10 cellular contexts compared by ENCODE assay signal in genomic region chr10:103191198-103191597, GRCh38. TPM values are rescaled to one million over a fixed set of nuclear protein-coding genes. Genes with fewer than 3 reads are reported as not detected.
A peak's percentile ranks its signal among the peaks of the same experiment; 100 is the strongest.
DNase-seq lines count a peak whose midpoint lies in the region; ATAC-seq and TF ChIP-seq lines count a peak whose summit lies in the region.
"Not testable (repeated sequence)": the region's sequence is repeated elsewhere in the genome, so short reads cannot be mapped to it uniquely, and the experiment has no call there.
"Had no signal": no experiment of that assay in that cellular context is flagged by ENCODE, and none has a peak within 500 bp of the region (broad histone marks: within the 10 kb centered on the region; RNA-seq: fewer than 3 reads in every experiment).

No MANE protein-coding gene starts in this region.

- in situ Hi-C loops in IMR-90 (cut with MboI; ENCODE audit: low sequenced_read_pairs), result loop anchor here (5.0 kb wide), 1 partner anchor 41 kb away; no protein-coding TSS in a partner anchor

- not testable (repeated sequence) for H3K23ac ChIP-seq in IMR-90 (ENCODE audit: low read depth, low read length)

- not testable (repeated sequence) for BruUV-seq in IMR-90 (replicated peaks; lab: Mats Ljungman, UMichigan)

- CTCF ChIA-PET in CD4-positive, alpha-beta T cell (lab: Charles Lee), result interaction anchor here (3.3 kb wide), 1 partner anchor 274 kb away, joined by 11 read pairs; the partner anchor contains the start of gene CNNM2
- CTCF ChIA-PET in IMR-90 (lab: Yijun Ruan, JAX), result interaction anchor here (0.6 to 2.4 kb wide), 2 partner anchors 53 to 292 kb away, joined by 3 to 6 read pairs; no protein-coding TSS in a partner anchor

- not testable (repeated sequence) for TF ChIP-seq POLR2A in IMR-90 (IDR thresholded peaks at IDR 0.05; ENCODE audit: low read depth, low read length); suprapubic skin (IDR thresholded peaks at IDR 0.05)

- ATAC-seq in CD4-positive, alpha-beta T cell (ENCODE audit: poor library complexity); IMR-90 (ENCODE audit: low read depth); activated naive CD8-positive, alpha-beta T cell treated with anti-CD3 and anti-CD28 coated beads, Interleukin-2, amount 50 U/mL, for 24 hours; left lung: not testable (repeated sequence)

- H3K9ac ChIP-seq in IMR-90 (ENCODE audit: low read depth, low read length), result not testable (repeated sequence)

- not testable (repeated sequence) for H3K27me3 Mint-ChIP-seq in CD4-positive, alpha-beta T cell; activated naive CD8-positive, alpha-beta T cell treated with anti-CD3 and anti-CD28 coated beads, Interleukin-2, amount 50 U/mL, for 24 hours

- not testable (repeated sequence) for H2BK15ac ChIP-seq in IMR-90 (ENCODE audit: low read depth, low read length)

- H3K9me3 ChIP-seq in CD4-positive, alpha-beta T cell (ENCODE audit: control insufficient read depth, low read length); IMR-90 (ENCODE audit: control insufficient read depth, insufficient read depth, low read length); left lung; osteoblast (ENCODE audit: low read depth, low read length); suprapubic skin: not testable (repeated sequence)

- H4K5ac ChIP-seq in IMR-90 (ENCODE audit: low read depth, low read length), result not testable (repeated sequence)

- H3K36me3 Mint-ChIP-seq in CD4-positive, alpha-beta T cell (ENCODE audit: low read depth), result peaks cover 22% of the 10 kb centered on the region
- H3K36me3 Mint-ChIP-seq in activated naive CD8-positive, alpha-beta T cell treated with anti-CD3 and anti-CD28 coated beads, Interleukin-2, amount 50 U/mL, for 24 hours (ENCODE audit: low read depth), result peaks cover 14% of the 10 kb centered on the region

- peaks cover 11% of the 10 kb centered on the region for H3K9me1 ChIP-seq in IMR-90 (ENCODE audit: insufficient read depth, low read length)

- WGBS in IMR-90 (ENCODE audit: extremely low coverage in 2 of 2, insufficient read length in 1 of 2), 2 experiments, result no CpG with 5 or more reads among the region's 7 CpGs
- 76% methylated on average over 7 of the region's 7 CpGs for WGBS in suprapubic skin

- intact Hi-C loops in CD4-positive, alpha-beta T cell (cut with DNase I, micrococcal nuclease), result loop anchor here in 1 of 2 experiments (5.0 to 10.0 kb wide), 6 partner anchors 274 to 1836 kb away; partner anchors contain the start of genes ACTR1A, BTRC, CNNM2 and SFR1
- intact Hi-C loops in IMR-90 (cut with micrococcal nuclease); left lung (cut with DNase I): not testable (repeated sequence)

- peaks cover 53% of the 10 kb centered on the region for H3K4me1 Mint-ChIP-seq in CD4-positive, alpha-beta T cell (ENCODE audit: low read depth)
- H3K4me1 Mint-ChIP-seq in activated naive CD8-positive, alpha-beta T cell treated with anti-CD3 and anti-CD28 coated beads, Interleukin-2, amount 50 U/mL, for 24 hours, result peaks cover 45% of the 10 kb centered on the region

- not testable (repeated sequence) for H3K56ac ChIP-seq in IMR-90 (ENCODE audit: extremely low read depth, insufficient read depth, low read length)

- POLR2A ChIA-PET in CD4-positive, alpha-beta T cell (lab: Charles Lee), result interaction anchor here (1.1 to 2.4 kb wide), 5 partner anchors 13 to 337 kb away, joined by 4 to 17 read pairs (median 5); partner anchors contain the start of gene CNNM2
- POLR2A ChIA-PET in IMR-90 (lab: Charles Lee; ENCODE audit: unreplicated experiment), result interaction anchor here (0.6 to 1.3 kb wide), 5 partner anchors 33 to 184 kb away, joined by 4 to 13 read pairs (median 9); no protein-coding TSS in a partner anchor

- H3K4me3 ChIP-seq in IMR-90 (ENCODE audit: insufficient read depth, low read depth, low read length), result not testable (repeated sequence)
- H3K4me3 ChIP-seq in epithelial cell of proximal tubule (ENCODE audit: low read depth, low read length) (peak overlapping the region; percentile 70), left lung (peak overlapping the region in 1 of 2 donors; percentile 91), osteoblast (ENCODE audit: insufficient read depth, low read length) (peak overlapping the region; percentile 94), suprapubic skin (peak overlapping the region; percentile 100)

- not testable (repeated sequence) for H2AK5ac ChIP-seq in IMR-90 (ENCODE audit: low read depth, low read length)

- not testable (repeated sequence) for H2AK9ac ChIP-seq in IMR-90 (replicated peaks; ENCODE audit: low read depth, low read length, poor library complexity)

- peaks cover 0 to 48% of the 10 kb centered on the region in 2 experiments; a peak in 2 of 4 replicates for H3K79me1 ChIP-seq in IMR-90 (ENCODE audit: low read depth in 1 of 2, low read length in 2 of 2)

- TF ChIP-seq RAD21 in IMR-90 (IDR thresholded peaks at IDR 0.05; ENCODE audit: low read length), result not testable (repeated sequence)

- peak overlapping the region; percentile 92 for H3K4me2 ChIP-seq in IMR-90 (ENCODE audit: low read depth, low read length)
- H3K4me2 ChIP-seq in osteoblast (ENCODE audit: insufficient read depth, low read length), result peak overlapping the region; percentile 96

- not testable (repeated sequence) for H3K14ac ChIP-seq in IMR-90 (replicated peaks; ENCODE audit: low read depth, low read length)

- H3K27me3 ChIP-seq in CD4-positive, alpha-beta T cell (ENCODE audit: control insufficient read depth, insufficient read depth, low read length); IMR-90 (ENCODE audit: control insufficient read depth, insufficient read depth, low read length); left lung; osteoblast (ENCODE audit: insufficient read depth, low read length); suprapubic skin: not testable (repeated sequence)

- TF ChIP-seq CTCF in CD4-positive, alpha-beta T cell (IDR thresholded peaks at IDR 0.05); IMR-90 (conservative IDR thresholded peaks at IDR 0.05; ENCODE audit: low read depth, low read length); VCaP (conservative IDR thresholded peaks at IDR 0.05); epithelial cell of proximal tubule (conservative IDR thresholded peaks at IDR 0.05; ENCODE audit: low read depth, low read length); left lung (IDR thresholded peaks at IDR 0.05); osteoblast (IDR thresholded peaks at IDR 0.05; ENCODE audit: extremely low read depth, low read depth, low read length); suprapubic skin (IDR thresholded peaks at IDR 0.05): not testable (repeated sequence)

- H3K36me3 ChIP-seq in IMR-90 (ENCODE audit: control insufficient read depth, insufficient read depth, low read length); left lung; osteoblast (ENCODE audit: insufficient read depth, low read length); suprapubic skin: not testable (repeated sequence)

- H3K4me3 Mint-ChIP-seq in CD4-positive, alpha-beta T cell, result peak overlapping the region; percentile 99
- H3K4me3 Mint-ChIP-seq in activated naive CD8-positive, alpha-beta T cell treated with anti-CD3 and anti-CD28 coated beads, Interleukin-2, amount 50 U/mL, for 24 hours, result peak overlapping the region; percentile 97

- H3K27ac Mint-ChIP-seq in CD4-positive, alpha-beta T cell, result peak overlapping the region; percentile 86
- H3K27ac Mint-ChIP-seq in activated naive CD8-positive, alpha-beta T cell treated with anti-CD3 and anti-CD28 coated beads, Interleukin-2, amount 50 U/mL, for 24 hours, result not testable (repeated sequence)

- H3K18ac ChIP-seq in IMR-90 (ENCODE audit: low read depth, low read length), result not testable (repeated sequence)

- not testable (repeated sequence) for H3K4me1 ChIP-seq in IMR-90 (ENCODE audit: control insufficient read depth, insufficient read depth, low read length)
- peaks cover 11 to 84% of the 10 kb centered on the region in 2 donors for H3K4me1 ChIP-seq in left lung
- H3K4me1 ChIP-seq in osteoblast (ENCODE audit: insufficient read depth, low read length), result peaks cover 31% of the 10 kb centered on the region
- peaks cover 59% of the 10 kb centered on the region for H3K4me1 ChIP-seq in suprapubic skin

- H4K8ac ChIP-seq in IMR-90 (ENCODE audit: low read depth in 2 of 2, low read length in 2 of 2), result not testable (repeated sequence)

- not testable (repeated sequence) for H3K27ac ChIP-seq in CD4-positive, alpha-beta T cell (ENCODE audit: low read depth, low read length); IMR-90 (ENCODE audit: insufficient read depth, low read length); osteoblast (ENCODE audit: low read depth, low read length); suprapubic skin
- peak overlapping the region; percentile 94 for H3K27ac ChIP-seq in VCaP
- H3K27ac ChIP-seq in left lung, result peak overlapping the region; percentile 2 to 99

- DNase-seq in CD4-positive, alpha-beta T cell; IMR-90; activated naive CD8-positive, alpha-beta T cell treated with anti-CD3 and anti-CD28 coated beads, Interleukin-2, amount 50 U/mL, for 24 hours; epithelial cell of proximal tubule (ENCODE audit: low read depth); left lung; osteoblast (ENCODE audit: insufficient read length, low spot score, missing footprints); suprapubic skin (ENCODE audit: low spot score in 2 of 2): not testable (repeated sequence)

- not testable (repeated sequence) for H3K4ac ChIP-seq in IMR-90 (ENCODE audit: low read depth, low read length)

- H4K20me1 ChIP-seq in IMR-90 (ENCODE audit: insufficient read depth, low read length) (peaks cover 44% of the 10 kb centered on the region; the same call in 1 of the 2 replicates), osteoblast (ENCODE audit: insufficient read depth, low read length) (peaks cover 38% of the 10 kb centered on the region)

- not testable (repeated sequence) for H2BK5ac ChIP-seq in IMR-90 (ENCODE audit: low read depth, low read length, poor library complexity, severe bottlenecking)

- dilution Hi-C loops in IMR-90 (cut with HindIII; ENCODE audit: low sequenced_read_pairs, unreplicated experiment), result not testable (repeated sequence)

- not testable (repeated sequence) for H3K9me3 Mint-ChIP-seq in CD4-positive, alpha-beta T cell; activated naive CD8-positive, alpha-beta T cell treated with anti-CD3 and anti-CD28 coated beads, Interleukin-2, amount 50 U/mL, for 24 hours

- H4K91ac ChIP-seq in IMR-90 (ENCODE audit: insufficient read depth, low read depth, low read length), result not testable (repeated sequence)

- not testable (repeated sequence) for TF ChIP-seq EP300 in suprapubic skin (IDR thresholded peaks at IDR 0.05)

- H2BK120ac ChIP-seq in IMR-90 (ENCODE audit: low read depth, low read length), result not testable (repeated sequence)

- H2AFZ ChIP-seq in IMR-90 (replicated peaks; ENCODE audit: low read length, poor library complexity); osteoblast (ENCODE audit: low read length): not testable (repeated sequence)

- H3K79me2 ChIP-seq in osteoblast (ENCODE audit: insufficient read depth, low read length), result peaks cover 70% of the 10 kb centered on the region

- not testable (repeated sequence) for H2BK20ac ChIP-seq in IMR-90 (ENCODE audit: low read depth, low read length)

RNA-seq across cellular contexts. Expression of gene NT5C2, which starts 1.9 kb away (rescaled TPM):
- 10 to 100 TPM; 43.2 to 47.8 TPM for total RNA-seq in CD4-positive, alpha-beta T cell
- total RNA-seq in IMR-90 (2012; rRNA removed) (60.0 and 83.3 TPM in 2 replicates), epithelial cell of proximal tubule (37.0 and 41.0 TPM in 2 replicates), left lung (100 to 1,000 TPM in 1 of 2 donors, 10 to 100 TPM in 1; 95.3 to 100 TPM), osteoblast (94.1 and 96.9 TPM in 2 replicates), suprapubic skin (10 to 100 TPM; 28.4 to 51.5 (median 33.2) TPM)
- polyA plus RNA-seq in IMR-90 (2012; rRNA removed), result 48.4 and 65.1 TPM in 2 replicates
- 15.0 and 21.0 TPM in 2 replicates for polyA plus RNA-seq in IMR-90 (2012; cell fraction: cytosol; rRNA removed)
- polyA plus RNA-seq in IMR-90 (2012; cell fraction: nucleus; rRNA removed; ENCODE audit: low replicate concordance), result 13.4 and 65.9 TPM in 2 replicates

RNA-seq across cellular contexts. Expression of gene RPEL1, which starts 54.5 kb away (rescaled TPM):
- total RNA-seq in CD4-positive, alpha-beta T cell, result not detected
- under 0.01 and 0.28 TPM in 2 replicates for total RNA-seq in IMR-90 (2012; rRNA removed)
- polyA plus RNA-seq in IMR-90 (2012; rRNA removed), result 0.07 and 0.26 TPM in 2 replicates
- 0.02 TPM in 2 replicates for polyA plus RNA-seq in IMR-90 (2012; cell fraction: cytosol; rRNA removed)
- not detected in 2 replicates for polyA plus RNA-seq in IMR-90 (2012; cell fraction: nucleus; rRNA removed; ENCODE audit: low replicate concordance)
- total RNA-seq in epithelial cell of proximal tubule, result 0.06 and 0.07 TPM in 2 replicates
- under 1 TPM; 0.12 to 0.13 TPM for total RNA-seq in left lung
- 0.29 and 0.36 TPM in 2 replicates for total RNA-seq in osteoblast
- total RNA-seq in suprapubic skin, result not detected
- total RNA-seq: frontal cortex, Right ventricle myocardium inferior had no signal
